ENCODE assay signal across 13 cellular contexts in the genomic region with DNA sequence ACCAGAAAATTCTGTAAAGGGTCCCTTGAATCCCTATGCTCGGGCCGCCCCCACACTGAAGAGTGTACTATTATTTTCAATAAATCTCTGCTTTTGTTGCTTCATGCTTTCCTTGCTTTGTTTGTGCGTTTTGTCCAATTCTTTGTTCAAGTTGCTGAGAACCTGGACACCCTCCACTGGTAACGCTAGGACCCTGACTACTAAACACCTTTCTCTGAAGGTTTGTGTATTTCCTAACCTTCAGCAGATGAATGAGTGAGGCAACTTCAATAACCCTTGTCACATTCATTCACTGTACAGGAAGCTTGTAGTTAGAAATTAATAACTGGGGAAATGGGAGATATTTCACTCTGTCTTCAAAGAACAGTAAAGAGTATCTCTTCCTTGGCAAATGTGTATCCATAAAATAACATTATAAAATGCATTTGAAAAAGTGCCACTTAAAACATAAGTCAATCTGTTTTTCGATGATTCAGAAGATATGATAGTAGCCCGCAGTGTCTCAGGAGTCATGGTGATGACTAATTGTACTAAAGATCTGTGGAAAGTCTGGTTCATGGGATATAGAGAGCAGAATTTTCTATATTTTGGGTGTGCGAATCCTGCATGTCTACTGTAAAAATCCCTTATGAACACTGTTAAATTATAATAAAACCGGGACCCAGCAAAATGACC. TPM values are rescaled to one million over a fixed set of nuclear protein-coding genes. Genes with fewer than 3 reads are reported as not detected.
A peak's percentile ranks its signal among the peaks of the same experiment; 100 is the strongest.
DNase-seq lines count a peak whose midpoint lies in the region; ATAC-seq, FAIRE-seq and TF ChIP-seq lines count a peak whose summit lies in the region.
"Had no signal": no experiment of that assay in that cellular context is flagged by ENCODE, and none has a peak within 500 bp of the region (broad histone marks: within the 10 kb centered on the region; RNA-seq: fewer than 3 reads in every experiment).

No MANE protein-coding gene starts in this region.

- TF ChIP-seq CTCF in bronchial epithelial cell (IDR thresholded peaks at IDR 0.05; ENCODE audit: insufficient read depth, low read length, severe bottlenecking) (no peak), osteoblast (IDR thresholded peaks at IDR 0.05; ENCODE audit: extremely low read depth, low read depth, low read length) (no peak), lower leg skin (IDR thresholded peaks at IDR 0.05) (no peak)

- ATAC-seq in GM21576 (IDR thresholded peaks at IDR 0.05; ENCODE audit: unreplicated experiment): no peak
- ATAC-seq: body of pancreas, T-helper 17 cell had no signal

- peak overlapping the region; percentile 98 for H3K27ac ChIP-seq in osteoblast (ENCODE audit: low read depth, low read length)
- H3K27ac ChIP-seq: body of pancreas had no signal

- TF ChIP-seq POLR2A in lower leg skin (IDR thresholded peaks at IDR 0.05): no peak

- H3K4me2 ChIP-seq in osteoblast (ENCODE audit: insufficient read depth, low read length): peak overlapping the region; percentile 54

- DNase-seq in GM03348 (ENCODE audit: low spot score): peak; percentile 69
- peak; percentile 63 for DNase-seq in M059J (ENCODE audit: low read depth)
- peak; percentile 78 for DNase-seq in bronchial epithelial cell (ENCODE audit: low read depth)
- peak; percentile 47 for DNase-seq in osteoblast (ENCODE audit: insufficient read length, low spot score, missing footprints)
- DNase-seq in NCI-H2081 (lab: John Stamatoyannopoulos, UW): no peak
- DNase-seq in lower leg skin (ENCODE audit: low spot score in 2 of 2): no peak
- DNase-seq: body of pancreas, NCI-H1930, retina, substantia nigra, T-helper 17 cell had no signal

- H4K20me1 ChIP-seq in osteoblast (ENCODE audit: insufficient read depth, low read length): no peaks in the 10 kb centered on the region

- no peaks in the 10 kb centered on the region for H3K9me3 ChIP-seq in osteoblast (ENCODE audit: low read depth, low read length)
- H3K9me3 ChIP-seq: body of pancreas had no signal

- H3K4me3 ChIP-seq in bronchial epithelial cell (ENCODE audit: low read depth, low read length) (no peak overlapping the region), osteoblast (ENCODE audit: insufficient read depth, low read length) (no peak overlapping the region), lower leg skin (ENCODE audit: low read depth, poor library complexity, severe bottlenecking) (no peak overlapping the region)
- H3K4me3 ChIP-seq: body of pancreas had no signal

- no peaks in the 10 kb centered on the region for H3K27me3 ChIP-seq in bronchial epithelial cell (ENCODE audit: control insufficient read depth, insufficient read depth, low read length)
- H3K27me3 ChIP-seq in osteoblast (ENCODE audit: insufficient read depth, low read length): no peaks in the 10 kb centered on the region
- H3K27me3 ChIP-seq: body of pancreas had no signal

- no peaks in the 10 kb centered on the region for H3K36me3 ChIP-seq in bronchial epithelial cell (ENCODE audit: control insufficient read depth, insufficient read depth, low read length)
- H3K36me3 ChIP-seq in osteoblast (ENCODE audit: insufficient read depth, low read length): no peaks in the 10 kb centered on the region

- H3K4me1 ChIP-seq in osteoblast (ENCODE audit: insufficient read depth, low read length): peaks cover 47% of the 10 kb centered on the region
- H3K4me1 ChIP-seq: body of pancreas had no signal

- H2AFZ ChIP-seq in osteoblast (ENCODE audit: low read length): no peak overlapping the region

- FAIRE-seq in bronchial epithelial cell (lab: Jason Lieb, UNC): no peak
- FAIRE-seq: endothelial cell of umbilical vein had no signal

- intact Hi-C loops in lower leg skin (cut with DNase I; ENCODE audit: low total_unique reads): no loop called here

- H3K79me2 ChIP-seq in osteoblast (ENCODE audit: insufficient read depth, low read length): no peaks in the 10 kb centered on the region

- 81 to 83% methylated on average over 8 of the region's 8 CpGs for WGBS in lower leg skin, 2 donors

RNA-seq across cellular contexts. Expression of a gene that starts 43.2 kb away (rescaled TPM):
- 5.4 and 20.8 TPM in 2 replicates for total RNA-seq in M059J (2014; rRNA removed; shearing (Covaris generic))
- total RNA-seq in bronchial epithelial cell (11.1 and 12.9 TPM in 2 replicates), osteoblast (125 and 130 TPM in 2 replicates), lower leg skin (10 to 100 TPM; 44.0 to 84.8 (median 67.9) TPM)

Comparison
In these comparisons a context has a peak if more than half of its experiments do, and no peak if none do; other contexts are left out.
1. DNase-seq: peak in GM03348 (single experiment), M059J (single experiment), bronchial epithelial cell (single experiment) and osteoblast (single experiment); none in NCI-H2081 (0 of 2) and lower leg skin (0 of 2).